Comparison of ENCODE assay signal across 9 cellular contexts in genomic region chr1:248841702-248842395, GRCh38.
DNase-seq lines count a peak whose midpoint lies in the region; ATAC-seq and TF ChIP-seq lines count a peak whose summit lies in the region.
"Had no signal": no experiment of that assay in that cellular context is flagged by ENCODE, and none has a peak within 500 bp of the region (broad histone marks: within the 10 kb centered on the region; RNA-seq: fewer than 3 reads in every experiment).

No MANE protein-coding gene starts in this region.

- H3K27ac ChIP-seq in VCaP (no peak overlapping the region), caudate nucleus (ENCODE audit: low read depth, low read length) (no peak overlapping the region)
- H3K27ac ChIP-seq: SJCRH30 had no signal

- DNase-seq in CD1c-positive myeloid dendritic cell (ENCODE audit: extremely low spot score) (peak; percentile 40), HAP-1 (ENCODE audit: low spot score in 2 of 2) (peak; percentile 24 to 62), fibroblast of mammary gland (ENCODE audit: low read depth) (peak; percentile 76), retina (peak; percentile 42), caudate nucleus (lab: John Stamatoyannopoulos, UW) (no peak)

- in situ Hi-C loops in HAP-1 (cut with MboI; ENCODE audit: low sequenced_read_pairs) = no loop called here

- H3K4me3 ChIP-seq in HAP-1 = no peak overlapping the region
- H3K4me3 ChIP-seq in fibroblast of mammary gland (ENCODE audit: control insufficient read depth, low read depth, low read length) = no peak overlapping the region
- H3K4me3 ChIP-seq: SJCRH30 had no signal

- peak; percentile 66 for TF ChIP-seq CTCF in VCaP (conservative IDR thresholded peaks at IDR 0.05)
- TF ChIP-seq CTCF in fibroblast of mammary gland (conservative IDR thresholded peaks at IDR 0.05; ENCODE audit: control insufficient read depth, insufficient read depth, low read depth, low read length) = peak; percentile 68

- H3K36me3 ChIP-seq in HAP-1 (replicated peaks) = peaks cover 20% of the 10 kb centered on the region

- ATAC-seq in GM18907 (IDR thresholded peaks at IDR 0.05; ENCODE audit: unreplicated experiment) = no peak
- no peak for ATAC-seq in HG02885 (IDR thresholded peaks at IDR 0.05; ENCODE audit: poor library complexity, unreplicated experiment)

- H3K4me1 ChIP-seq in HAP-1 = no peaks in the 10 kb centered on the region
- H3K4me1 ChIP-seq: SJCRH30 had no signal

- H3K9me3 ChIP-seq in HAP-1 = no peaks in the 10 kb centered on the region
- H3K9me3 ChIP-seq: SJCRH30 had no signal

- no peaks in the 10 kb centered on the region for H3K27me3 ChIP-seq in HAP-1 (ENCODE audit: low read depth)
- H3K27me3 ChIP-seq: SJCRH30 had no signal

Comparison
In these comparisons a context has a peak if more than half of its experiments do, and no peak if none do; other contexts are left out.
1. DNase-seq: peak in CD1c-positive myeloid dendritic cell (single experiment), HAP-1 (2 of 2), fibroblast of mammary gland (single experiment) and retina (single experiment); none in caudate nucleus (0 of 61).